In genomic region chr17:83143817-83144231, GRCh38 we compare ENCODE assay signal across 18 cellular contexts.
DNase-seq lines count a peak whose midpoint lies in the region; ATAC-seq and TF ChIP-seq lines count a peak whose summit lies in the region.
"Had no signal": no experiment of that assay in that cellular context is flagged by ENCODE, and none has a peak within 500 bp of the region (broad histone marks: within the 10 kb centered on the region; RNA-seq: fewer than 3 reads in every experiment).

No MANE protein-coding gene starts in this region.

- H3K9ac ChIP-seq in Karpas-422 (ENCODE audit: low read length): no peak overlapping the region

- TF ChIP-seq CTCF in suprapubic skin (IDR thresholded peaks at IDR 0.05) (no peak), esophagus squamous epithelium (IDR thresholded peaks at IDR 0.05) (no peak)

- DNase-seq in Right ventricle myocardium superior (peak; percentile 8), Right ventricle myocardium inferior (ENCODE audit: missing footprints) (no peak), Karpas-422 (peak; percentile 76), left lobe of liver (ENCODE audit: low spot score) (peak; percentile 33), suprapubic skin (ENCODE audit: low spot score in 2 of 2) (peak; percentile 55 to 60), dedifferentiated amniotic fluid mesenchymal stem cell (ENCODE audit: extremely low spot score) (no peak), esophagus squamous epithelium (lab: John Stamatoyannopoulos, UW) (no peak)
- DNase-seq: ACHN, BE2C, DMS 273 treated with DMSO at 0.1 percent for 48 hours, MM.1S, NCI-H1105 treated with DMSO at 0.1 percent for 48 hours, NCI-H187 treated with DMSO at 0.1 percent for 48 hours, NCI-H2171, NCI-H446 treated with DMSO at 0.1 percent for 48 hours, NCI-H774, PC-9 had no signal

- H3K9me2 ChIP-seq in Karpas-422 (replicated peaks; ENCODE audit: insufficient read depth, low read length): no peaks in the 10 kb centered on the region

- H3K4me3 ChIP-seq in Karpas-422 (ENCODE audit: low read length) (peak overlapping the region; percentile 17; the same call in 1 of the 2 replicates), suprapubic skin (no peak overlapping the region), esophagus squamous epithelium (no peak overlapping the region)
- H3K4me3 ChIP-seq: PC-9 had no signal

- H3K9me3 ChIP-seq in Karpas-422 (ENCODE audit: low read length) (no peaks in the 10 kb centered on the region), suprapubic skin (no peaks in the 10 kb centered on the region), esophagus squamous epithelium (peaks cover 0 to 4% (median 0%) of the 10 kb centered on the region in 3 donors)

- H3K4me1 ChIP-seq in Karpas-422 (ENCODE audit: low read length) (peaks cover 20% of the 10 kb centered on the region), suprapubic skin (peaks cover 6% of the 10 kb centered on the region), esophagus squamous epithelium (peaks cover 0 to 12% (median 5%) of the 10 kb centered on the region in 3 donors)
- H3K4me1 ChIP-seq: BE2C had no signal

- ATAC-seq in Right ventricle myocardium superior (ENCODE audit: poor library complexity): no peak
- ATAC-seq in Right ventricle myocardium inferior: no peak
- no peak for ATAC-seq in left lobe of liver
- no peak for ATAC-seq in HG02938 (IDR thresholded peaks at IDR 0.05; ENCODE audit: unreplicated experiment)

- no peaks in the 10 kb centered on the region for H4K20me1 ChIP-seq in Karpas-422 (ENCODE audit: insufficient read depth, low read depth, low read length)

- TF ChIP-seq POLR2A in suprapubic skin (IDR thresholded peaks at IDR 0.05): no peak
- TF ChIP-seq POLR2A in esophagus squamous epithelium (IDR thresholded peaks at IDR 0.05): no peak

- whole genome bisulfite sequencing in suprapubic skin: 75% methylated on average over 10 of the region's 10 CpGs
- WGBS in esophagus squamous epithelium, 2 donors: 90 to 91% methylated on average over 10 of the region's 10 CpGs

- H3K36me3 ChIP-seq in Karpas-422 (ENCODE audit: insufficient read depth, low read length) (no peaks in the 10 kb centered on the region), suprapubic skin (no peaks in the 10 kb centered on the region), esophagus squamous epithelium (no peaks in the 10 kb centered on the region)
- H3K36me3 ChIP-seq: BE2C had no signal

- no peak for TF ChIP-seq EP300 in suprapubic skin (IDR thresholded peaks at IDR 0.05)

- intact Hi-C loops in Right ventricle myocardium superior (cut with DNase I): no loop called here
- intact Hi-C loops in Right ventricle myocardium inferior (cut with DNase I): no loop called here
- intact Hi-C loops in esophagus squamous epithelium (cut with DNase I): no loop called here

- no peaks in the 10 kb centered on the region for H3K79me2 ChIP-seq in Karpas-422 (ENCODE audit: low read length)

- H3K4me2 ChIP-seq in Karpas-422 (ENCODE audit: low read depth, low read length, poor library complexity, severe bottlenecking): peak overlapping the region; percentile 53
- H3K4me2 ChIP-seq: PC-9 had no signal

- no peak overlapping the region for H2AFZ ChIP-seq in Karpas-422 (ENCODE audit: low read length)
- H2AFZ ChIP-seq: PC-9 had no signal

- no peak overlapping the region for H3K27ac ChIP-seq in Karpas-422 (ENCODE audit: low read length)
- H3K27ac ChIP-seq in suprapubic skin: no peak overlapping the region
- peak overlapping the region in 2 of 4 donors; percentile 1 to 58 for H3K27ac ChIP-seq in esophagus squamous epithelium
- H3K27ac ChIP-seq: PC-9 had no signal

- peaks cover 8% of the 10 kb centered on the region; the same call in 1 of the 2 replicates for H3K27me3 ChIP-seq in Karpas-422 (ENCODE audit: low read length)
- H3K27me3 ChIP-seq in suprapubic skin: no peaks in the 10 kb centered on the region
- peaks cover 0 to 16% (median 0%) of the 10 kb centered on the region in 4 donors for H3K27me3 ChIP-seq in esophagus squamous epithelium
- H3K27me3 ChIP-seq: BE2C had no signal

Comparison
In these comparisons a context has a peak if more than half of its experiments do, and no peak if none do; other contexts are left out.
1. DNase-seq: peak in Right ventricle myocardium superior (single experiment), Karpas-422 (single experiment), left lobe of liver (single experiment) and suprapubic skin (2 of 2); none in Right ventricle myocardium inferior (single experiment), dedifferentiated amniotic fluid mesenchymal stem cell (single experiment) and esophagus squamous epithelium (single experiment).